In the genomic region with DNA sequence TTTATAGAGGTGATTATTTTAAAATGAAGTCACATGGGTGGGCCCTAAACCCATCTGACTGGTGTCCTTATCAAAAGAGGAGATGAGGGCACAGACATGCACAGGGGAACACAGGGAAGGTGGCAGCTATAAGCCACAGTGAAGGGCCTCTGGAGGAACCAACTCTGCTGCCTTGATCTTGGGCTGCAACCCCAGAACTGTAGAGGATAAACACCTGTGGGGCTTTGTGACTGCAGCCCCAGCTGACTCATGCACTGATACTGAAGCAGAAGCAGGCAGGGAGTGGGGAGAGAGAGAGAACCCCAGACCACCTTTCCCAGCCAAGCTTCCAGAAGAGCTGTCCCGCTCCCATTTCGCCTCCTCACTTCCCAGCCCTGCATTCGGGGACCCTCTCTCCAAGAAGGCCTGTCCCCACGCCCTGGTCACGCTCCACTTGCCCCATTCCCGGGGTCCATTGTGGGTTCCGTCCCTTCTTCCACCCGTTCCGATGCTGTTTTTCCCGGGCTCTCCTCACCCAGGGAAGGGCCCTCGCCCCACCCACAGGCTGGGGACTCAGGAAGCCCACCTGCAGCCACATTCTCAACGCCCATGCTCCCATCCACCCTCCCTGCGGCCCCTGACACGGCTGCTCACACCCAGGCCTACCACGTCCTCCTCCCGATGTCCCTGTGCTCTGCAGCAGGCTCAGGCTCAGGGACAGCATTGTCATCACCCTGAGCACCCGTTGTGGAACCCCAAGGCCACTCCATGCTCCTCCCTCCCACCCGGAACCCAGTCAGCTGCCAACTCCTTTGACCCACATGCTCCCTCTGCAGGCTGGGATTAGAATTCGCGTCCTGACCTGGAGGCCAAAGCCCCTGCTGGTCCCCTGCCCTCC, we compare ENCODE assay signal across 8 cellular contexts.
DNase-seq lines count a peak whose midpoint lies in the region; ATAC-seq and TF ChIP-seq lines count a peak whose summit lies in the region.

No MANE protein-coding gene starts in this region.

- H4K20me1 ChIP-seq in OCI-LY7 (ENCODE audit: insufficient read depth, low read length), result no peaks in the 10 kb centered on the region

- TF ChIP-seq CTCF in GM12865 (IDR thresholded peaks at IDR 0.05; ENCODE audit: insufficient read depth, low read depth, low read length, missing control alignments) (peak; percentile 71), OCI-LY7 (conservative IDR thresholded peaks at IDR 0.05; ENCODE audit: low read length) (peak; percentile 78)

- ATAC-seq in GM18502 (IDR thresholded peaks at IDR 0.05; ENCODE audit: poor library complexity, unreplicated experiment) (no peak), GM21381 (IDR thresholded peaks at IDR 0.05; ENCODE audit: unreplicated experiment) (no peak)

- H3K4me1 ChIP-seq in OCI-LY7 (ENCODE audit: insufficient read depth, low read length, poor library complexity, severe bottlenecking), result no peaks in the 10 kb centered on the region

- TF ChIP-seq POLR2A in erythroblast (IDR thresholded peaks at IDR 0.05; ENCODE audit: low read length), result no peak

- no peaks in the 10 kb centered on the region for H3K9me3 ChIP-seq in OCI-LY7 (ENCODE audit: low read length)

- H2AFZ ChIP-seq in OCI-LY7 (ENCODE audit: low read length), result no peak overlapping the region

- H3K27ac ChIP-seq in OCI-LY7 (ENCODE audit: low read depth, low read length, poor library complexity, severe bottlenecking), result no peak overlapping the region

- no peaks in the 10 kb centered on the region for H3K79me2 ChIP-seq in OCI-LY7 (ENCODE audit: insufficient read depth, low read depth, low read length)

- no peak overlapping the region for H3K4me2 ChIP-seq in OCI-LY7 (ENCODE audit: low read length)

- POLR2A ChIA-PET in OCI-LY7 (lab: Charles Lee), result no interaction called here

- no peaks in the 10 kb centered on the region for H3K36me3 ChIP-seq in OCI-LY7 (ENCODE audit: insufficient read depth, low read length)

- CTCF ChIA-PET in OCI-LY7 (lab: Charles Lee; ENCODE audit: unreplicated experiment), result interaction anchor here (0.5 kb wide), 1 partner anchor 83 kb away, joined by 3 read pairs; no protein-coding TSS in a partner anchor

- H3K4me3 ChIP-seq in GM12865 (ENCODE audit: low read depth, low read length) (no peak overlapping the region), OCI-LY7 (ENCODE audit: low read depth, low read length, poor library complexity, severe bottlenecking) (no peak overlapping the region)

- H3K9me2 ChIP-seq in OCI-LY7 (ENCODE audit: insufficient read depth, low read length), result no peaks in the 10 kb centered on the region

- intact Hi-C loops in OCI-LY7 (cut with micrococcal nuclease; ENCODE audit: unreplicated experiment), result loop anchor here (10.0 kb wide), 1 partner anchor 218 kb away; no protein-coding TSS in a partner anchor

- BruUV-seq in OCI-LY7 (replicated peaks; lab: Mats Ljungman, UMichigan), result no TSS peak

- peak; percentile 44 for DNase-seq in AG08395 (ENCODE audit: low spot score)
- DNase-seq in GM12865 (ENCODE audit: low read depth), result peak; percentile 45
- DNase-seq in OCI-LY7 (ENCODE audit: low spot score), result peak; percentile 62
- peak; percentile 14 to 29 for DNase-seq in erythroblast (lab: John Stamatoyannopoulos, UW)
- peak; percentile 21 for DNase-seq in renal cortical epithelial cell (ENCODE audit: low read depth)
- DNase-seq in OCI-M2 (lab: John Stamatoyannopoulos, UW; ENCODE audit: unreplicated experiment), result no peak
